Comparison of ENCODE assay signal across 9 cellular contexts in the genomic region with DNA sequence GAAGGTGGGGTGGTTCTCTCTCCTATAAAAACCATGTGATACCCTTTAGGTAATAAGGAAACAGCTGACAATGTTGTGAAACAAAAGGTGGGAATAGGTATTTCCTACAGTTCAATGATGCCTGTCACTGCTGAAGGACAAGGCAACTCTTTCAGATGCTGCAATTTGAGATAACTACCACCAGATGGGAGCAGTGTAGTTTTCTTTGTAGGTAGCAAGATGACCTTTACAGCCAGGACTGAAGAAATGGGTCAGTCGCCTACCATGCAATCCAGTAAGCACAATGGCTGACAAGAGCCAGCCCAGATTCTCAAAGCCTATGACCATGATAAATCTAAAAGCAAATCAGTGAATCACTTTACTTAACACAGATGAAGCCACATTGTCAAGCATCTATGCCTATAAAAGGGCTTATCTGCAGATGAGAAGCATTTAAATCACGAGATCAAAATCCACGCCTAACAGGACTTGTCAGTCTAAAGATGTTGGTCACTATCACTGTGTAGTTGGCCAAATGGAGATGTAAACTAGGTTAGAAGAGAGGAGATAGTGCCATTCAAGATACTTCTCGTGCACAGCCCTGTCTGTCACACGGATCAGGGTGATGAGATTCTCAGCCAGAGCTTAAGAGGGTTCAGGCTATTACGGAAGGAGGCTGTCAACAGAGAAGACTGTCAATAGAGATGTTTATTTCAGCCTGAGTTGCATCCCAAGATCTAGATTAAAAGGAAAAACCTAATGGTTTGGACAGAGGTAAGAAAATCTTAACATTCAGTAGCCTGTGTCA.
A peak's percentile ranks its signal among the peaks of the same experiment; 100 is the strongest.
DNase-seq lines count a peak whose midpoint lies in the region; TF ChIP-seq lines count a peak whose summit lies in the region.
"Had no signal": no experiment of that assay in that cellular context is flagged by ENCODE, and none has a peak within 500 bp of the region (broad histone marks: within the 10 kb centered on the region; RNA-seq: fewer than 3 reads in every experiment).

No MANE protein-coding gene starts in this region.

- no peak for TF ChIP-seq POLR2A in stomach (IDR thresholded peaks at IDR 0.05)

- H3K9me3 ChIP-seq in iPS DF 6.9 (ENCODE audit: control insufficient read depth, insufficient read depth, low read length) (no peaks in the 10 kb centered on the region), stomach (no peaks in the 10 kb centered on the region)
- H3K9me3 ChIP-seq: BLaER1 had no signal

- POLR2A ChIA-PET in HEK293T (lab: Yijun Ruan, JAX) = no interaction called here

- H3K36me3 ChIP-seq in iPS DF 6.9 (ENCODE audit: control insufficient read depth, insufficient read depth, low read length) (no peaks in the 10 kb centered on the region), stomach (peaks cover 0 to 17% (median 4%) of the 10 kb centered on the region in 4 donors)

- H3K4me1 ChIP-seq in iPS DF 6.9 (ENCODE audit: control insufficient read depth, insufficient read depth, low read length) (peaks cover 3% of the 10 kb centered on the region; the same call in 1 of the 2 replicates), stomach (peaks cover 0 to 43% (median 22%) of the 10 kb centered on the region in 4 donors)

- CTCF ChIA-PET in HEK293T (lab: Yijun Ruan, JAX) = interaction anchor here (0.9 to 2.8 kb wide), 2 partner anchors 165 to 257 kb away, joined by 3 to 9 read pairs; no protein-coding TSS in a partner anchor

- peak; percentile 20 for DNase-seq in NCI-H1092 treated with DMSO at 0.1 percent for 48 hours (lab: John Stamatoyannopoulos, UW)
- DNase-seq in NCI-H1092 (lab: John Stamatoyannopoulos, UW) = no peak
- peak; percentile 58 for DNase-seq in HEK293T (ENCODE audit: extremely low spot score)
- peak; percentile 36 for DNase-seq in NCI-H510A (lab: John Stamatoyannopoulos, UW)
- peak; percentile 82 for DNase-seq in amniotic epithelial cell (ENCODE audit: low read depth)
- peak; percentile 58 for DNase-seq in iPS DF 6.9 (ENCODE audit: low read depth, low spot score)
- no peak for DNase-seq in stomach
- no peak for DNase-seq in putamen (ENCODE audit: low spot score)

- intact Hi-C loops in stomach (cut with DNase I; ENCODE audit: low total_unique reads) = loop anchor here (10.0 kb wide), 1 partner anchor 155 kb away; no protein-coding TSS in a partner anchor

- H3K27ac ChIP-seq in iPS DF 6.9 (ENCODE audit: low read length) (no peak overlapping the region), stomach (no peak overlapping the region)
- H3K27ac ChIP-seq: BLaER1 had no signal

- H3K4me3 ChIP-seq in iPS DF 6.9 (ENCODE audit: low read length) = no peak overlapping the region
- H3K4me3 ChIP-seq in stomach = no peak overlapping the region
- H3K4me3 ChIP-seq: BLaER1 had no signal

- peak in 5 of 7 experiments; percentile 43 to 83 (median 53) for TF ChIP-seq CTCF in stomach (IDR thresholded peaks at IDR 0.05)

- H3K27me3 ChIP-seq in iPS DF 6.9 (ENCODE audit: control insufficient read depth, insufficient read depth, low read length) (no peaks in the 10 kb centered on the region), stomach (no peaks in the 10 kb centered on the region)
- H3K27me3 ChIP-seq: BLaER1 had no signal

- no peak for TF ChIP-seq EP300 in stomach (IDR thresholded peaks at IDR 0.05)

- no CpG with 5 or more reads among the region's 6 CpGs for WGBS in iPS DF 6.9 (ENCODE audit: insufficient coverage, insufficient read length)
- WGBS in stomach, 5 donors = 74 to 86% (median 79%) methylated on average over 6 of the region's 6 CpGs

TF ChIP-seq in HEK293T, 16 proteins besides CTCF, POLR2A, EP300 and RAD21:
- TF ChIP-seq NFRKB (IDR thresholded peaks at IDR 0.05) (no peak), FOXM1 (IDR thresholded peaks at IDR 0.05; ENCODE audit: borderline replicate concordance) (no peak), FOXA1 (IDR thresholded peaks at IDR 0.05) (no peak), HDGF (IDR thresholded peaks at IDR 0.05; ENCODE audit: borderline replicate concordance) (no peak), SP1 (IDR thresholded peaks at IDR 0.05) (no peak), LEF1 (IDR thresholded peaks at IDR 0.05; ENCODE audit: borderline replicate concordance) (no peak), SUZ12 (IDR thresholded peaks at IDR 0.05) (no peak), CTBP1 (IDR thresholded peaks at IDR 0.05; ENCODE audit: borderline replicate concordance) (no peak), ARNT (IDR thresholded peaks at IDR 0.05) (no peak), L3MBTL2 (conservative IDR thresholded peaks at IDR 0.05) (no peak), TARDBP (IDR thresholded peaks at IDR 0.05) (no peak), ELF4 (IDR thresholded peaks at IDR 0.05) (no peak), PKNOX1 (IDR thresholded peaks at IDR 0.05) (no peak), BHLHE40 (IDR thresholded peaks at IDR 0.05; ENCODE audit: borderline replicate concordance) (no peak), ZNF384 (IDR thresholded peaks at IDR 0.05) (no peak), FOXK2 (IDR thresholded peaks at IDR 0.05) (no peak)

Comparison
In these comparisons a context has a peak if more than half of its experiments do, and no peak if none do; other contexts are left out.
1. DNase-seq: peak in NCI-H1092 treated with DMSO at 0.1 percent for 48 hours (single experiment), HEK293T (single experiment), NCI-H510A (single experiment), amniotic epithelial cell (single experiment) and iPS DF 6.9 (single experiment); none in NCI-H1092 (single experiment), stomach (single experiment) and putamen (single experiment).